ENCODE assay signal across 16 cellular contexts in the genomic region with DNA sequence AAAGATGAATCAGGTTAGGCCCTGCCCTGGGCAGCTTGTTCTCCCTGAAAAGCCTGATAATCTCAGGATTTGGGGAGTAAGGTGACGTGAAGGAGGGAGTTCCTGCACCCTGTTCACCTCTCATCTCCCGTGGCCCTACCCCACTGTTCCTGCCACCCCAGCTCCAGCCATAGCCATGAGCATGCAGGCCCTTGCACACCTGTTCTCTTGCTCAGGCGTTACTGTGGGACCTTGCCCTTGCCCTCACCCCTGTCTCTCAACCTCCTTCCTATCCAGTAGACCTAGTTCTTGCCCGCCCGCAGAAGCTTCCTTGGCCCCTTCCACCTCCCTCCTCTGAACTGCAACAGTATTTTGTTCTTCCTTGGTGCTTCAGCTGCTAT. TPM values are rescaled to one million over a fixed set of nuclear protein-coding genes. Genes with fewer than 3 reads are reported as not detected.
DNase-seq lines count a peak whose midpoint lies in the region; ATAC-seq, FAIRE-seq and TF ChIP-seq lines count a peak whose summit lies in the region.
"Had no signal": no experiment of that assay in that cellular context is flagged by ENCODE, and none has a peak within 500 bp of the region (broad histone marks: within the 10 kb centered on the region; RNA-seq: fewer than 3 reads in every experiment).

No MANE protein-coding gene starts in this region.

- H4K5ac ChIP-seq in H1 (ENCODE audit: insufficient read length, low read depth, low read length), result no peak overlapping the region

- H3K9me3 Mint-ChIP-seq in naive B cell (no peaks in the 10 kb centered on the region), type B pancreatic cell (no peaks in the 10 kb centered on the region), HFFc6 (no peaks in the 10 kb centered on the region)
- H3K9me3 Mint-ChIP-seq: activated naive CD8-positive, alpha-beta T cell treated with anti-CD3 and anti-CD28 coated beads, Interleukin-2, amount 50 U/mL, for 24 hours had no signal

- ATAC-seq in naive B cell (ENCODE audit: low read depth in 2 of 2), result no peak
- ATAC-seq: activated naive CD8-positive, alpha-beta T cell treated with anti-CD3 and anti-CD28 coated beads, Interleukin-2, amount 50 U/mL, for 24 hours had no signal

- no peak overlapping the region for H4K8ac ChIP-seq in H1 (ENCODE audit: extremely low read depth, insufficient read depth, low read length)

- H3K4me3 Mint-ChIP-seq in naive B cell (peak overlapping the region in 5 of 8 donors; percentile 35 to 64 (median 61)), type B pancreatic cell (no peak overlapping the region), HFFc6 (no peak overlapping the region)
- H3K4me3 Mint-ChIP-seq: activated naive CD8-positive, alpha-beta T cell treated with anti-CD3 and anti-CD28 coated beads, Interleukin-2, amount 50 U/mL, for 24 hours had no signal

- peak overlapping the region; percentile 66; the same call in 1 of the 2 replicates for H2BK5ac ChIP-seq in H1 (ENCODE audit: low read depth, low read length)

- no peak overlapping the region for H2BK15ac ChIP-seq in H1 (ENCODE audit: low read length)

- H3K23me2 ChIP-seq in H1 (ENCODE audit: low read depth, low read length), result peaks cover 2% of the 10 kb centered on the region; the same call in 1 of the 2 replicates

- no peak overlapping the region for H3K4me3 ChIP-seq in H1 (ENCODE audit: extremely low read depth in 1 of 4, insufficient read depth in 2 of 4, low read depth in 3 of 4, low read length in 4 of 4)

- no peak for TF ChIP-seq POLR2A in H1 (IDR thresholded peaks at IDR 0.05; ENCODE audit: control extremely low read depth in 1 of 2, low read depth in 2 of 2, low read length in 2 of 2)

- peaks cover 3 to 14% (median 11%) of the 10 kb centered on the region in 3 donors for H3K27me3 Mint-ChIP-seq in naive B cell
- no peaks in the 10 kb centered on the region for H3K27me3 Mint-ChIP-seq in type B pancreatic cell
- peaks cover 10% of the 10 kb centered on the region for H3K27me3 Mint-ChIP-seq in HFFc6 (ENCODE audit: insufficient read depth)

- H3K36me3 Mint-ChIP-seq in naive B cell (no peaks in the 10 kb centered on the region), type B pancreatic cell (peaks cover 8% of the 10 kb centered on the region), HFFc6 (ENCODE audit: low read depth) (no peaks in the 10 kb centered on the region)

- no peak overlapping the region for H2AFZ ChIP-seq in H1 (ENCODE audit: low read length)

- CTCF ChIA-PET in H1 (lab: Charles Lee; ENCODE audit: partially characterized antibody), result interaction anchor here (0.6 to 7.8 kb wide), 30 partner anchors 10 to 306 kb away, joined by 3 to 88 read pairs (median 4); a partner anchor contains a TSS

- H4K91ac ChIP-seq in H1 (replicated peaks; ENCODE audit: insufficient read length, low read length), result no peak overlapping the region

- H3K4ac ChIP-seq in H1 (replicated peaks; ENCODE audit: insufficient read length, low read depth, low read length), result no peak overlapping the region

- H2BK12ac ChIP-seq in H1 (ENCODE audit: low read depth, low read length), result peak overlapping the region; percentile 84; the same call in 1 of the 2 replicates

- TF ChIP-seq CTCF in GM13977 (IDR thresholded peaks at IDR 0.05; ENCODE audit: extremely low read depth, insufficient read depth, missing control alignments) (no peak), H1 (IDR thresholded peaks at IDR 0.05; ENCODE audit: control extremely low read depth in 1 of 3, insufficient read depth in 1 of 3, low read depth in 1 of 3, low read length in 3 of 3) (no peak), type B pancreatic cell (conservative IDR thresholded peaks at IDR 0.05) (no peak), HFFc6 (IDR thresholded peaks at IDR 0.05) (no peak)

- H3K18ac ChIP-seq in H1 (ENCODE audit: extremely low read depth, low read length), result no peak overlapping the region

- TF ChIP-seq RAD21 in H1 (IDR thresholded peaks at IDR 0.05 in 1 of 2, conservative IDR thresholded peaks at IDR 0.05 in 1 of 2; ENCODE audit: low read depth in 2 of 2, low read length in 2 of 2), result no peak

- in situ Hi-C loops in GM13977 (cut with MboI; ENCODE audit: low pct_unique_long_range_greater_than_20kb, low sequenced_read_pairs, unreplicated experiment), result loop anchor here (10.0 kb wide), 1 partner anchor 73 kb away; no protein-coding TSS in a partner anchor

- H3K27ac Mint-ChIP-seq in naive B cell (peak overlapping the region in 1 of 6 donors; percentile 2), type B pancreatic cell (no peak overlapping the region), HFFc6 (no peak overlapping the region)
- H3K27ac Mint-ChIP-seq: activated naive CD8-positive, alpha-beta T cell treated with anti-CD3 and anti-CD28 coated beads, Interleukin-2, amount 50 U/mL, for 24 hours had no signal

- H3K4me1 Mint-ChIP-seq in naive B cell (peaks cover 0 to 8% (median 0%) of the 10 kb centered on the region in 3 donors), type B pancreatic cell (ENCODE audit: unreplicated experiment) (peaks cover 23% of the 10 kb centered on the region), HFFc6 (ENCODE audit: low read depth) (peaks cover 14% of the 10 kb centered on the region)

- peaks cover 9% of the 10 kb centered on the region for H3K79me1 ChIP-seq in H1 (ENCODE audit: low read depth, low read length)

- TF ChIP-seq EP300 in H1 (IDR thresholded peaks at IDR 0.05; ENCODE audit: borderline replicate concordance in 1 of 2, low read depth in 2 of 2, low read length in 2 of 2), result no peak

- no peaks in the 10 kb centered on the region for H3K9me3 ChIP-seq in H1 (ENCODE audit: insufficient read depth in 2 of 2, low read depth in 1 of 2, low read length in 1 of 2)
- H3K9me3 ChIP-seq: HAP-1 had no signal

- H2BK20ac ChIP-seq in H1 (ENCODE audit: low read length), result no peak overlapping the region

- POLR2A ChIA-PET in H1 (lab: Charles Lee; ENCODE audit: partially characterized antibody), result interaction anchor here (0.9 to 2.1 kb wide), 7 partner anchors 9 to 50 kb away, joined by 3 to 6 read pairs (median 3); a partner anchor contains a TSS

- no peak overlapping the region for H3K27ac ChIP-seq in H1 (ENCODE audit: low read depth, low read length)

- DNase-seq in GM13977 (ENCODE audit: low spot score), result peak; percentile 23
- peak in 1 of 2 experiments; percentile 41 for DNase-seq in H1 (ENCODE audit: low read depth in 1 of 2, low spot score in 2 of 2)
- no peak for DNase-seq in naive B cell
- peak; percentile 47 for DNase-seq in type B pancreatic cell (ENCODE audit: extremely low spot score, unreplicated experiment)
- no peak for DNase-seq in amniotic stem cell (lab: John Stamatoyannopoulos, UW)
- DNase-seq in GM19238 (ENCODE audit: insufficient read length, low spot score), result no peak
- DNase-seq in HFFc6, result no peak
- DNase-seq: activated CD4-positive, alpha-beta T cell treated with anti-CD3 and anti-CD28 coated beads for 4 hours; activated naive CD8-positive, alpha-beta T cell treated with anti-CD3 and anti-CD28 coated beads, Interleukin-2, amount 50 U/mL, for 24 hours; cerebellar nuclear complex; kidney; NCI-H1092 treated with DMSO at 0.1 percent for 48 hours; SHP77 had no signal

- no peak overlapping the region for H2BK120ac ChIP-seq in H1 (replicated peaks; ENCODE audit: low read depth, low read length)

- no peak overlapping the region for H3K14ac ChIP-seq in H1 (ENCODE audit: insufficient read length)

- H3K23ac ChIP-seq in H1 (ENCODE audit: insufficient read length), result no peak overlapping the region

- peaks cover 4 to 22% (median 12%) of the 10 kb centered on the region in 4 experiments for H3K4me1 ChIP-seq in H1 (replicated peaks in 1 of 4; ENCODE audit: control insufficient read depth in 3 of 4, insufficient read depth in 4 of 4, low read length in 3 of 4)

- H4K20me1 ChIP-seq in H1 (replicated peaks in 1 of 2; ENCODE audit: control insufficient read depth in 1 of 2, insufficient read depth in 2 of 2, low read length in 2 of 2), result peaks cover 8 to 14% of the 10 kb centered on the region in 2 experiments

- peaks cover 0 to 24% of the 10 kb centered on the region in 2 experiments; a peak in 2 of 4 replicates for H3K79me2 ChIP-seq in H1 (ENCODE audit: control insufficient read depth in 1 of 2, insufficient read depth in 2 of 2, low read length in 2 of 2)

- no peak for FAIRE-seq in H1 (lab: Jason Lieb, UNC)
- FAIRE-seq: GM12891, kidney, urothelium cell line had no signal

- H3K56ac ChIP-seq in H1 (replicated peaks; ENCODE audit: insufficient read length, low read depth, low read length), result no peak overlapping the region

- H3K4me2 ChIP-seq in H1 (ENCODE audit: insufficient read depth in 1 of 2, low read depth in 2 of 2, low read length in 2 of 2), result no peak overlapping the region

- no peak overlapping the region for H3K9ac ChIP-seq in H1 (replicated peaks in 1 of 4; ENCODE audit: extremely low read depth in 1 of 4, low read depth in 3 of 4, low read length in 3 of 4)

- H3K36me3 ChIP-seq in H1 (ENCODE audit: control insufficient read depth in 2 of 4, insufficient read depth in 4 of 4, low read length in 3 of 4), result peaks cover 0 to 8% (median 3%) of the 10 kb centered on the region in 4 experiments; a peak in 3 of 8 replicates

- WGBS in H1 (ENCODE audit: extremely low coverage in 1 of 2, insufficient coverage in 1 of 2, insufficient read length in 1 of 2, insufficient replicate concordance in 2 of 2, low coverage in 1 of 2, low lambda C conversion rate in 2 of 2, missing lambda C conversion rate in 1 of 2), 2 experiments, result 86% methylated on average over 5 of the region's 5 CpGs; no CpG with 5 or more reads in 1 of the 2 experiments

- no peaks in the 10 kb centered on the region for H3K27me3 ChIP-seq in H1 (replicated peaks in 1 of 4; ENCODE audit: control insufficient read depth in 3 of 4, extremely low read depth in 1 of 4, insufficient read depth in 3 of 4, low read length in 3 of 4)

- H2AK5ac ChIP-seq in H1 (ENCODE audit: low read depth, low read length), result no peak overlapping the region

TF ChIP-seq in H1, 55 proteins besides CTCF, POLR2A, EP300 and RAD21:
- no peak for TF ChIP-seq JUN (IDR thresholded peaks at IDR 0.05; ENCODE audit: low read depth, low read length)

RNA-seq across cellular contexts. Expression of a gene that starts 15.0 kb away (rescaled TPM):
- total RNA-seq in H1 (2021; fragmentation: NEBNext Ultra II Directional; extraction: Animal tissue kit (Norgen Biotek cat#: 25700)), result 22.8 TPM in 2 replicates
- polyA plus RNA-seq in H1 (2011; rRNA removed), result 28.4 and 40.7 TPM in 2 replicates
- polyA plus RNA-seq in H1 (2011; cell fraction: cytosol; rRNA removed), result 18.1 TPM
- polyA plus RNA-seq in H1 (2011; cell fraction: nucleus; rRNA removed), result 34.2 TPM
- 15.8 to 27.1 TPM (median 20.7 TPM) in 4 replicates for polyA plus RNA-seq in H1 (2012, experiment 1 of 2)
- polyA plus RNA-seq in H1 (2012, experiment 2 of 2), result 22.0 TPM
- 21.4 TPM for polyA plus RNA-seq in H1 (2013, experiment 1 of 2)
- polyA plus RNA-seq in H1 (2013, experiment 2 of 2), result 23.8 TPM
- 21.7 and 33.3 TPM in 2 replicates for polyA minus RNA-seq in H1 (2011; rRNA and poly(A)+ RNA removed)
- polyA minus RNA-seq in H1 (2011; cell fraction: cytosol; rRNA and poly(A)+ RNA removed), result 17.2 TPM
- polyA minus RNA-seq in H1 (2011; cell fraction: nucleus; rRNA and poly(A)+ RNA removed), result 27.5 TPM
- not detected for polyA plus RNA-seq in naive B cell (ENCODE audit: low read depth in 6 of 6)
- total RNA-seq in type B pancreatic cell (ENCODE audit: low replicate concordance), result 32.8 and 36.7 TPM in 2 replicates
- total RNA-seq in HFFc6 (2021; fragmentation: NEBNext Ultra II Directional; extraction: Animal tissue kit (Norgen Biotek cat#: 25700)), result 10 to 100 TPM in 3 of 6 experiments, 1 to 10 TPM in 3; 8.3 to 11.0 (median 10.1) TPM

Comparison
In these comparisons a context has a peak if more than half of its experiments do, and no peak if none do; other contexts are left out.
1. DNase-seq: peak in GM13977 (single experiment) and type B pancreatic cell (single experiment); none in naive B cell (single experiment), amniotic stem cell (single experiment), GM19238 (single experiment) and HFFc6 (single experiment).
2. H3K4me3 Mint-ChIP-seq: peak in naive B cell (5 of 8); none in type B pancreatic cell (single experiment) and HFFc6 (single experiment).